ENCODE assay signal across 8 cellular contexts in the genomic region with DNA sequence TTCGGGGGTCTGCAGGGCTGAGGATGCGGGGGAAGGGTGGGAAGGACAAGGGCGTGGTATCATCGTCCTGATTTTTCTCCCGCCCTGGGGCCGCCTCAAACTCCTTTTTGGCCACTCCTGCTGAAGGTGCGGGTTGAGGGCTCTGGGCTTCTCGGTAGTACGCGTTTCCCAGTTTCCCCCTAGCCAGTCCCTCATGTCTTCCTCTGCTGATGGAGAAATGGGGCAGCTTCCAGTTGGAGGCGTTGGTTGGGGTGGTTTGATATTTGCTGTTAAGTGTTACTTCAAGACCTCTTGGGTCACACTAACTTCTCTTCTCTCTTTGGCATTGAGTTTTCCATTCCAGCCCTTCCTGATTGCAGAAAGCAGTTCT. TPM values are rescaled to one million over a fixed set of nuclear protein-coding genes. Genes with fewer than 3 reads are reported as not detected.
DNase-seq lines count a peak whose midpoint lies in the region; ATAC-seq and TF ChIP-seq lines count a peak whose summit lies in the region.

No MANE protein-coding gene starts in this region.

- DNase-seq in BJ (ENCODE audit: low read depth) (no peak), lower leg skin (ENCODE audit: low spot score in 2 of 2) (no peak), transverse colon (no peak)
- DNase-seq in central memory CD8-positive, alpha-beta T cell (ENCODE audit: low spot score in 2 of 2), result peak in 1 of 2 donors; percentile 10
- no peak for DNase-seq in stimulated activated CD4-positive, alpha-beta T cell treated with anti-CD3 and anti-CD28 coated beads, Interleukin-12 subunit alpha, Interleukin-12 subunit beta, amount 100 ng/mL, for 4 hours

- peaks cover 37% of the 10 kb centered on the region for H3K4me1 Mint-ChIP-seq in central memory CD8-positive, alpha-beta T cell

- H3K27me3 ChIP-seq in BJ (ENCODE audit: control insufficient read depth, insufficient read depth, low read length) (no peaks in the 10 kb centered on the region), OCI-LY1 (ENCODE audit: insufficient read depth, low read length) (no peaks in the 10 kb centered on the region), transverse colon (no peaks in the 10 kb centered on the region)

- CTCF ChIA-PET in BJ (lab: Yijun Ruan, JAX), result no interaction called here

- intact Hi-C loops in lower leg skin (cut with DNase I; ENCODE audit: low total_unique reads), result no loop called here
- intact Hi-C loops in transverse colon (cut with DNase I; ENCODE audit: low total_unique reads), result no loop called here

- H3K36me3 ChIP-seq in BJ (ENCODE audit: control insufficient read depth, insufficient read depth, low read length) (no peaks in the 10 kb centered on the region), OCI-LY1 (ENCODE audit: insufficient read depth, low read length) (peaks cover 10% of the 10 kb centered on the region), transverse colon (no peaks in the 10 kb centered on the region)

- H3K9me3 ChIP-seq in OCI-LY1 (ENCODE audit: low read length) (no peaks in the 10 kb centered on the region), transverse colon (no peaks in the 10 kb centered on the region)

- peaks cover 3% of the 10 kb centered on the region; the same call in 1 of the 2 replicates for H3F3A ChIP-seq in OCI-LY1 (ENCODE audit: insufficient read depth, low read length)

- POLR2A ChIA-PET in BJ (lab: Charles Lee), result no interaction called here

- in situ Hi-C loops in transverse colon (cut with MboI; ENCODE audit: low pct_ligation_motif_present in 1 of 4, low pct_unique_long_range_greater_than_20kb in 1 of 4, low sequenced_read_pairs in 3 of 4), result loop anchor here in 2 of 4 donors (25.0 kb wide), 1 partner anchor 572 kb away; a partner anchor contains a TSS

- TF ChIP-seq CTCF in BJ (IDR thresholded peaks at IDR 0.05; ENCODE audit: insufficient read depth, low read depth, low read length) (no peak), OCI-LY1 (IDR thresholded peaks at IDR 0.05; ENCODE audit: low read length) (no peak), lower leg skin (IDR thresholded peaks at IDR 0.05) (no peak), transverse colon (IDR thresholded peaks at IDR 0.05) (no peak)

- H3K27ac ChIP-seq in OCI-LY1 (ENCODE audit: low read depth, low read length, poor library complexity, severe bottlenecking) (peak overlapping the region; percentile 14), transverse colon (peak overlapping the region; percentile 86 to 93 (median 90))

- H3K4me3 ChIP-seq in BJ (ENCODE audit: low read depth, low read length) (peak overlapping the region; percentile 91), OCI-LY1 (ENCODE audit: low read depth, low read length, poor library complexity, severe bottlenecking) (peak overlapping the region; percentile 93), lower leg skin (ENCODE audit: low read depth, poor library complexity, severe bottlenecking) (peak overlapping the region; percentile 96), transverse colon (peak overlapping the region; percentile 70 to 96 (median 80))

- H3K4me1 ChIP-seq in OCI-LY1 (ENCODE audit: insufficient read depth, low read length, severe bottlenecking) (peaks cover 55% of the 10 kb centered on the region), transverse colon (peaks cover 12 to 22% (median 19%) of the 10 kb centered on the region in 4 donors)

- peak overlapping the region; percentile 95 for H3K27ac Mint-ChIP-seq in central memory CD8-positive, alpha-beta T cell (ENCODE audit: low read depth)

- no peaks in the 10 kb centered on the region for H3K9me3 Mint-ChIP-seq in central memory CD8-positive, alpha-beta T cell

- TF ChIP-seq EP300 in transverse colon (IDR thresholded peaks at IDR 0.05; ENCODE audit: low read depth), result no peak

- H3K27me3 Mint-ChIP-seq in central memory CD8-positive, alpha-beta T cell, result no peaks in the 10 kb centered on the region

- H3K4me2 ChIP-seq in OCI-LY1 (ENCODE audit: low read length), result peak overlapping the region; percentile 84

- peak overlapping the region; percentile 88 for H3K9ac ChIP-seq in OCI-LY1 (ENCODE audit: low read length)

- peak overlapping the region; percentile 95 for H3K4me3 Mint-ChIP-seq in central memory CD8-positive, alpha-beta T cell

- peak; percentile 37 for ATAC-seq in GM18502 (IDR thresholded peaks at IDR 0.05; ENCODE audit: poor library complexity, unreplicated experiment)
- ATAC-seq in HG02884 (IDR thresholded peaks at IDR 0.05; ENCODE audit: unreplicated experiment), result peak; percentile 22
- ATAC-seq in central memory CD8-positive, alpha-beta T cell (replicated peaks; ENCODE audit: extremely low read depth, poor library complexity, severe bottlenecking), result peak; percentile 16

- no peaks in the 10 kb centered on the region for H3K9me2 ChIP-seq in OCI-LY1 (ENCODE audit: low read depth, low read length)

- no peak for TF ChIP-seq POLR2A in lower leg skin (IDR thresholded peaks at IDR 0.05)
- TF ChIP-seq POLR2A in transverse colon (IDR thresholded peaks at IDR 0.05), result no peak

- no peaks in the 10 kb centered on the region for H4K20me1 ChIP-seq in OCI-LY1 (ENCODE audit: insufficient read depth, low read length)

- H3K79me2 ChIP-seq in OCI-LY1 (ENCODE audit: insufficient read depth, low read length), result peaks cover 79% of the 10 kb centered on the region

- peaks cover 11% of the 10 kb centered on the region for H3K36me3 Mint-ChIP-seq in central memory CD8-positive, alpha-beta T cell (ENCODE audit: insufficient read depth)

- no peak overlapping the region for H2AFZ ChIP-seq in OCI-LY1 (ENCODE audit: low read length)

- 0 to 1% methylated on average over 9 to 11 of the region's 11 CpGs for WGBS in lower leg skin, 2 donors
- 2% methylated on average over 11 of the region's 11 CpGs; no CpG with 5 or more reads in 1 of the 2 donors for WGBS in transverse colon (ENCODE audit: low coverage in 1 of 2), 2 donors

RNA-seq across cellular contexts. Expression of a gene that starts 0.5 kb away (rescaled TPM):
- 4.6 and 8.3 TPM in 2 replicates for polyA plus RNA-seq in BJ (2011; rRNA removed)
- 4.8 and 5.8 TPM in 2 replicates for polyA minus RNA-seq in BJ (2011; rRNA and poly(A)+ RNA removed)
- 10 to 100 TPM in 2 of 4 donors, 1 to 10 TPM in 2; 5.1 to 14.8 (median 9.8) TPM for total RNA-seq in lower leg skin
- total RNA-seq in transverse colon, result 10 to 100 TPM in 1 of 4 donors, 1 to 10 TPM in 2, under 1 TPM in 1; 0.40 to 11.1 (median 8.4) TPM

RNA-seq across cellular contexts. Expression of a gene that starts 0.6 kb away (rescaled TPM):
- 20.0 and 32.6 TPM in 2 replicates for polyA plus RNA-seq in BJ (2011; rRNA removed)
- 12.1 and 13.6 TPM in 2 replicates for polyA minus RNA-seq in BJ (2011; rRNA and poly(A)+ RNA removed)
- 10 to 100 TPM; 14.7 to 21.8 (median 17.8) TPM for total RNA-seq in lower leg skin
- total RNA-seq in transverse colon, result 10 to 100 TPM in 3 of 4 donors, 1 to 10 TPM in 1; 4.5 to 37.0 (median 22.0) TPM
